Comparison of ENCODE assay signal across 16 cellular contexts in genomic region chr3:32454731-32455608, GRCh38. TPM values are rescaled to one million over a fixed set of nuclear protein-coding genes. Genes with fewer than 3 reads are reported as not detected.
A peak's percentile ranks its signal among the peaks of the same experiment; 100 is the strongest.
DNase-seq lines count a peak whose midpoint lies in the region; ATAC-seq and TF ChIP-seq lines count a peak whose summit lies in the region.
"Had no signal": no experiment of that assay in that cellular context is flagged by ENCODE, and none has a peak within 500 bp of the region (broad histone marks: within the 10 kb centered on the region; RNA-seq: fewer than 3 reads in every experiment).

No MANE protein-coding gene starts in this region.

- BruUV-seq in PC-3 (replicated peaks; lab: Mats Ljungman, UMichigan) = no TSS peak

- DNase-seq in activated CD4-positive, CD25-positive, alpha-beta regulatory T cell treated with anti-CD3 and anti-CD28 coated beads, Interleukin-2, amount 50 U/mL, for 72 hours = peak; percentile 21
- DNase-seq in PC-3 (no peak), cerebellum (ENCODE audit: low spot score) (peak; percentile 67), nephron progenitor cell (no peak), SJCRH30 (no peak), neural progenitor cell (ENCODE audit: low spot score) (no peak)
- DNase-seq: activated effector memory CD4-positive, alpha-beta T cell treated with anti-CD3 and anti-CD28 coated beads, Interleukin-2, amount 50 U/mL, for 16 hours; central memory CD4-positive, alpha-beta T cell; erythroblast; left ventricle myocardium superior; NCI-H748 treated with DMSO at 0.1 percent for 48 hours; ovary had no signal

- H3K4me3 Mint-ChIP-seq in nephron progenitor cell (no peak overlapping the region), neural progenitor cell (no peak overlapping the region)

- ATAC-seq in activated CD4-positive, CD25-positive, alpha-beta regulatory T cell treated with anti-CD3 and anti-CD28 coated beads, Interleukin-2, amount 50 U/mL, for 24 hours = no peak
- ATAC-seq in PC-3 = peak; percentile 28; the same call in 1 of the 2 replicates
- ATAC-seq in HG02840 (IDR thresholded peaks at IDR 0.05; ENCODE audit: low FRiP score, unreplicated experiment) = no peak
- ATAC-seq: A549, left ventricle myocardium superior had no signal

- peaks cover 32% of the 10 kb centered on the region for H3K4me1 Mint-ChIP-seq in nephron progenitor cell
- peaks cover 22% of the 10 kb centered on the region for H3K4me1 Mint-ChIP-seq in neural progenitor cell

- peak overlapping the region; percentile 58 for H3K27ac Mint-ChIP-seq in nephron progenitor cell
- H3K27ac Mint-ChIP-seq in neural progenitor cell = no peak overlapping the region

- H3K9me3 ChIP-seq in PC-3 (ENCODE audit: low read length) (no peaks in the 10 kb centered on the region), SJCRH30 (replicated peaks) (no peaks in the 10 kb centered on the region), neural progenitor cell (ENCODE audit: low read depth) (no peaks in the 10 kb centered on the region)
- H3K9me3 ChIP-seq: A549, ovary had no signal

- no peaks in the 10 kb centered on the region for H3K79me2 ChIP-seq in PC-3 (ENCODE audit: low read length)
- no peaks in the 10 kb centered on the region for H3K79me2 ChIP-seq in neural progenitor cell (ENCODE audit: low read depth)
- H3K79me2 ChIP-seq: hepatocyte had no signal

- H3K4me3 ChIP-seq in PC-3 (ENCODE audit: low read length) (no peak overlapping the region), SJCRH30 (no peak overlapping the region), neural progenitor cell (no peak overlapping the region)
- H3K4me3 ChIP-seq: A549, hepatocyte, ovary had no signal

- no peaks in the 10 kb centered on the region for H3K4me1 ChIP-seq in PC-3 (ENCODE audit: insufficient read depth, low read length)
- H3K4me1 ChIP-seq in SJCRH30 = peaks cover 7% of the 10 kb centered on the region; the same call in 1 of the 2 replicates
- peaks cover 50% of the 10 kb centered on the region for H3K4me1 ChIP-seq in neural progenitor cell

- POLR2A ChIA-PET in PC-3 (lab: Charles Lee; ENCODE audit: unreplicated experiment) = interaction anchor here (0.6 kb wide), 1 partner anchor 30 kb away, joined by 3 read pairs; no protein-coding TSS in a partner anchor

- H3K36me3 Mint-ChIP-seq in nephron progenitor cell (ENCODE audit: low read depth) (peaks cover 41% of the 10 kb centered on the region), neural progenitor cell (peaks cover 3% of the 10 kb centered on the region)

- CTCF ChIA-PET in PC-3 (lab: Charles Lee) = interaction anchor here (1.0 to 1.2 kb wide), 2 partner anchors 13 to 15 kb away, joined by 3 to 5 read pairs; no protein-coding TSS in a partner anchor

- H3K9me3 Mint-ChIP-seq in nephron progenitor cell = no peaks in the 10 kb centered on the region
- no peaks in the 10 kb centered on the region for H3K9me3 Mint-ChIP-seq in neural progenitor cell

- H3F3A ChIP-seq in PC-3 (ENCODE audit: low read length, unreplicated experiment) = no peaks in the 10 kb centered on the region
- peaks cover 13% of the 10 kb centered on the region for H3F3A ChIP-seq in neural progenitor cell (ENCODE audit: low read depth)

- H3K36me3 ChIP-seq in PC-3 (ENCODE audit: low read depth, low read length) = peaks cover 36% of the 10 kb centered on the region
- H3K36me3 ChIP-seq in SJCRH30 = no peaks in the 10 kb centered on the region
- no peaks in the 10 kb centered on the region for H3K36me3 ChIP-seq in neural progenitor cell
- H3K36me3 ChIP-seq: ovary had no signal

- H2AFZ ChIP-seq in PC-3 (ENCODE audit: low read length) (no peak overlapping the region), neural progenitor cell (replicated peaks) (no peak overlapping the region)
- H2AFZ ChIP-seq: hepatocyte had no signal

- H3K4me2 ChIP-seq in PC-3 (ENCODE audit: low read length) (no peak overlapping the region), neural progenitor cell (no peak overlapping the region)
- H3K4me2 ChIP-seq: A549, hepatocyte had no signal

- H4K20me1 ChIP-seq in PC-3 (ENCODE audit: low read length) = no peaks in the 10 kb centered on the region
- H4K20me1 ChIP-seq in neural progenitor cell (ENCODE audit: low read depth) = peaks cover 7% of the 10 kb centered on the region

- H3K9ac ChIP-seq in PC-3 (ENCODE audit: low read length) = no peak overlapping the region
- no peak overlapping the region for H3K9ac ChIP-seq in neural progenitor cell

- no peak for TF ChIP-seq CTCF in PC-3 (conservative IDR thresholded peaks at IDR 0.05; ENCODE audit: low read depth, low read length)
- no peak for TF ChIP-seq CTCF in nephron progenitor cell (IDR thresholded peaks at IDR 0.05)
- TF ChIP-seq CTCF in neural progenitor cell (IDR thresholded peaks at IDR 0.05) = no peak

- intact Hi-C loops in PC-3 (cut with micrococcal nuclease) = no loop called here

- H3K27ac ChIP-seq in PC-3 (ENCODE audit: low read length) (no peak overlapping the region), SJCRH30 (no peak overlapping the region), neural progenitor cell (no peak overlapping the region)
- H3K27ac ChIP-seq: hepatocyte, ovary had no signal

- H3K9me2 ChIP-seq in PC-3 (replicated peaks; ENCODE audit: low read length) = no peaks in the 10 kb centered on the region

- peaks cover 3% of the 10 kb centered on the region for H3K27me3 Mint-ChIP-seq in nephron progenitor cell (ENCODE audit: low read depth, poor library complexity)
- H3K27me3 Mint-ChIP-seq in neural progenitor cell (ENCODE audit: insufficient read depth, low read depth) = peaks cover 5% of the 10 kb centered on the region

- H3K27me3 ChIP-seq in PC-3 (ENCODE audit: low read length) (no peaks in the 10 kb centered on the region), SJCRH30 (no peaks in the 10 kb centered on the region), neural progenitor cell (no peaks in the 10 kb centered on the region)
- H3K27me3 ChIP-seq: hepatocyte, ovary had no signal

RNA-seq across cellular contexts. Expression of gene CMTM6, which starts 47.7 kb away (rescaled TPM):
- 53.3 and 67.4 TPM in 2 replicates for total RNA-seq in PC-3 (2014; rRNA removed)
- 30.7 TPM for total RNA-seq in cerebellum
- 34.9 and 36.8 TPM in 2 replicates for total RNA-seq in SJCRH30 (2014; rRNA removed; shearing (Covaris generic))
- total RNA-seq in neural progenitor cell (ENCODE audit: low replicate concordance) = 62.0 and 70.2 TPM in 2 replicates

Comparison
In these comparisons a context has a peak if more than half of its experiments do, and no peak if none do; other contexts are left out.
1. DNase-seq: peak in activated CD4-positive, CD25-positive, alpha-beta regulatory T cell treated with anti-CD3 and anti-CD28 coated beads, Interleukin-2, amount 50 U/mL, for 72 hours (single experiment) and cerebellum (single experiment); none in PC-3 (single experiment), nephron progenitor cell (single experiment), SJCRH30 (0 of 2) and neural progenitor cell (single experiment).